ENCODE assay signal across 16 cellular contexts in genomic region chr5:83856898-83857297, GRCh38.
"Had no signal": no experiment of that assay in that cellular context is flagged by ENCODE, and none has a peak within 500 bp of the region (broad histone marks: within the 10 kb centered on the region; RNA-seq: fewer than 3 reads in every experiment).

No MANE protein-coding gene starts in this region.

- DNase-seq: activated CD4-positive, alpha-beta T cell treated with anti-CD3 and anti-CD28 coated beads for 4 hours; activated CD8-positive, alpha-beta memory T cell treated with anti-CD3 and anti-CD28 coated beads, Interleukin-2, amount 50 U/mL, for 4 hours; activated CD8-positive, alpha-beta T cell treated with anti-CD3 and anti-CD28 coated beads for 36 hours; activated naive CD4-positive, alpha-beta T cell; activated naive CD8-positive, alpha-beta T cell treated with anti-CD3 and anti-CD28 coated beads, Interleukin-2, amount 50 U/mL, for 24 hours; esophagus squamous epithelium had no signal

- H3K27me3 ChIP-seq: ascending aorta, esophagus squamous epithelium, gastroesophageal sphincter, thyroid gland had no signal

- H3K27me3 Mint-ChIP-seq: activated CD8-positive, alpha-beta T cell treated with anti-CD3 and anti-CD28 coated beads for 36 hours; activated naive CD8-positive, alpha-beta T cell treated with anti-CD3 and anti-CD28 coated beads, Interleukin-2, amount 50 U/mL, for 24 hours had no signal

- H3K27ac ChIP-seq: ascending aorta, esophagus squamous epithelium, gastroesophageal sphincter, parathyroid adenoma, thyroid gland, VCaP had no signal

- H3K9me3 ChIP-seq: ascending aorta, esophagus squamous epithelium, gastroesophageal sphincter, thyroid gland had no signal

- H3K36me3 Mint-ChIP-seq: mesothelial cell of epicardium; stimulated activated effector memory CD8-positive, alpha-beta T cell treated with anti-CD3 and anti-CD28 coated beads, Interleukin-12 subunit alpha, Interleukin-12 subunit beta, amount 100 ng/mL, for 72 hours had no signal

- H3K36me3 ChIP-seq: ascending aorta, esophagus squamous epithelium, gastroesophageal sphincter, thyroid gland had no signal

- H3K27ac Mint-ChIP-seq: activated CD8-positive, alpha-beta T cell treated with anti-CD3 and anti-CD28 coated beads for 36 hours; activated naive CD8-positive, alpha-beta T cell treated with anti-CD3 and anti-CD28 coated beads, Interleukin-2, amount 50 U/mL, for 24 hours; mesothelial cell of epicardium; stimulated activated effector memory CD8-positive, alpha-beta T cell treated with anti-CD3 and anti-CD28 coated beads, Interleukin-12 subunit alpha, Interleukin-12 subunit beta, amount 100 ng/mL, for 72 hours had no signal

- H3K4me1 Mint-ChIP-seq: activated naive CD8-positive, alpha-beta T cell treated with anti-CD3 and anti-CD28 coated beads, Interleukin-2, amount 50 U/mL, for 24 hours; mesothelial cell of epicardium; stimulated activated effector memory CD8-positive, alpha-beta T cell treated with anti-CD3 and anti-CD28 coated beads, Interleukin-12 subunit alpha, Interleukin-12 subunit beta, amount 100 ng/mL, for 72 hours had no signal

- H3K4me3 ChIP-seq: ascending aorta, esophagus squamous epithelium, gastroesophageal sphincter, smooth muscle cell, thyroid gland had no signal

- ATAC-seq: activated CD8-positive, alpha-beta T cell treated with anti-CD3 and anti-CD28 coated beads for 36 hours; activated naive CD8-positive, alpha-beta T cell treated with anti-CD3 and anti-CD28 coated beads, Interleukin-2, amount 50 U/mL, for 24 hours; gastroesophageal sphincter; stimulated activated effector memory CD8-positive, alpha-beta T cell treated with anti-CD3 and anti-CD28 coated beads, Interleukin-12 subunit alpha, Interleukin-12 subunit beta, amount 100 ng/mL, for 72 hours had no signal

- FAIRE-seq: colon, keratinocyte had no signal

- H3K9me3 Mint-ChIP-seq: activated CD8-positive, alpha-beta T cell treated with anti-CD3 and anti-CD28 coated beads for 36 hours; activated naive CD8-positive, alpha-beta T cell treated with anti-CD3 and anti-CD28 coated beads, Interleukin-2, amount 50 U/mL, for 24 hours had no signal

- H3K4me3 Mint-ChIP-seq: activated CD8-positive, alpha-beta T cell treated with anti-CD3 and anti-CD28 coated beads for 36 hours; activated naive CD8-positive, alpha-beta T cell treated with anti-CD3 and anti-CD28 coated beads, Interleukin-2, amount 50 U/mL, for 24 hours; mesothelial cell of epicardium; stimulated activated effector memory CD8-positive, alpha-beta T cell treated with anti-CD3 and anti-CD28 coated beads, Interleukin-12 subunit alpha, Interleukin-12 subunit beta, amount 100 ng/mL, for 72 hours had no signal
